ENCODE assay signal across 2 cellular contexts in the genomic region with DNA sequence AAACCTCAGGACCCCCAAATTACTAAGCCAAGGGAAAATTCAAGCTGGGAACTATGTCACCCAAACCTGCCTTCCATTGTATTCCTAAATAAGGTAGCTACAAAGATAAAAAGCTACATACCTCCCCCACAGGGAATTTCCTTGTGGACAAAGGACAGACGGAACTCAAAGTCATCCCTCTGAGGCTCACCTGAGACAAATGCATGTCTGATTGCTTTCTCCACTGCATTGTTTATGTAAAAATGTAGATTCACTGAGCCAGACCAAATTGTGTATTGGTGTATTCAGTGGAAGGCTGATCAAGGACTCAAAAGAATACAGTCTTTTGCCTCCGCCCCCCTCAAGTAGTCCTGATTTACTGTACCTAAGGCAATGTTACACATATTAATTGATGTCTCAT.
TF ChIP-seq lines count a peak whose summit lies in the region.

No MANE protein-coding gene starts in this region.

TF ChIP-seq in GM23338, 12 proteins besides CTCF, POLR2A, EP300 and RAD21:
- peak; percentile 38 for TF ChIP-seq NANOG (IDR thresholded peaks at IDR 0.05; ENCODE audit: borderline replicate concordance)

TF ChIP-seq in H1, 55 proteins besides CTCF, POLR2A, EP300 and RAD21:
- TF ChIP-seq TEAD4 (IDR thresholded peaks at IDR 0.05; ENCODE audit: low read depth, low read length) (peak; percentile 51; the same call in 1 of the 2 replicates), SRF (IDR thresholded peaks at IDR 0.05; ENCODE audit: low read depth, low read length) (0 out of 2 replicates have a peak, but pooled peaks have one; percentile 26)
